In the genomic region with DNA sequence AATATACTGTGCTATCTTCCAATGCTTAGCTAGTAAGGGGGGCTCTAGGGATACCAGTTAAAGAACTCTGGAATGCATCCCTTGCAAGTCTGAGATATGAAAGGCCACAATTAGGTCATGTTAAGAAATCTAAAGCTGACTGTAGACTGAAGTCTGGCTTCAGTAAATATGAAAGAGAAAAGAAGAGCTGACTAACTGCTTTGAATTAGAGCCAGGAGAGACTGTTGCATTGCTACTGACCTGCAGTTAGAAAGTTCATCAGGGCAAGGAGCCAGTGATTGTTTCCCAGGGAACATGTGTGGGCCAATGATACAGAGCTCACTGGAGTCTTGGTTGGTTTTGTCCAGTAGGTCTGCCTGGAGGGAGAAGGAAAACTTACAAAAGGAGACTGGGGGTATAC, we compare ENCODE assay signal across 9 cellular contexts.
DNase-seq lines count a peak whose midpoint lies in the region; ATAC-seq and TF ChIP-seq lines count a peak whose summit lies in the region.
"Had no signal": no experiment of that assay in that cellular context is flagged by ENCODE, and none has a peak within 500 bp of the region (broad histone marks: within the 10 kb centered on the region; RNA-seq: fewer than 3 reads in every experiment).

No MANE protein-coding gene starts in this region.

- no peaks in the 10 kb centered on the region for H3K79me2 ChIP-seq in mammary epithelial cell (ENCODE audit: insufficient read depth, low read length)

- no peaks in the 10 kb centered on the region for H4K20me1 ChIP-seq in mammary epithelial cell (ENCODE audit: insufficient read depth, low read length)

- no peak for TF ChIP-seq RAD21 in Ishikawa (IDR thresholded peaks at IDR 0.05; ENCODE audit: low read depth)

- H3K27ac Mint-ChIP-seq in CD4-positive, alpha-beta memory T cell, result no peak overlapping the region
- H3K27ac Mint-ChIP-seq: activated T-cell treated with anti-CD3 and anti-CD28 coated beads, Interleukin-2, amount 50 U/mL, for 72 hours had no signal

- peak overlapping the region; percentile 41 for H2AFZ ChIP-seq in mammary epithelial cell (ENCODE audit: low read depth, low read length)

- CTCF ChIA-PET in AG04450 (lab: Charles Lee), result interaction anchor here (0.6 to 5.2 kb wide), 8 partner anchors 11 to 1184 kb away, joined by 3 to 29 read pairs (median 4); no protein-coding TSS in a partner anchor
- CTCF ChIA-PET in mammary epithelial cell (lab: Charles Lee; ENCODE audit: low non-redundant PET), result no interaction called here
- CTCF ChIA-PET in CD4-positive, alpha-beta memory T cell (lab: Charles Lee; ENCODE audit: partially characterized antibody), result no interaction called here

- H3K36me3 Mint-ChIP-seq in CD4-positive, alpha-beta memory T cell, result no peaks in the 10 kb centered on the region

- in situ Hi-C loops in mammary epithelial cell (cut with MboI; ENCODE audit: low sequenced_read_pairs in 2 of 2), result loop anchor here (5.0 to 25.0 kb wide), 7 partner anchors 285 to 1072 kb away; partner anchors contain the start of gene PAPPA (in 1 of the 2)

- H3K4me1 Mint-ChIP-seq in CD4-positive, alpha-beta memory T cell, result peaks cover 0 to 4% (median under 1%) of the 10 kb centered on the region in 4 donors

- H3K27me3 ChIP-seq in AG04450 (ENCODE audit: control insufficient read depth, insufficient read depth, low read length) (no peaks in the 10 kb centered on the region), mammary epithelial cell (ENCODE audit: insufficient read depth, low read length) (no peaks in the 10 kb centered on the region), left lung (peaks cover 0 to 2% of the 10 kb centered on the region in 2 donors)
- no peaks in the 10 kb centered on the region for H3K27me3 ChIP-seq in CD4-positive, alpha-beta memory T cell (ENCODE audit: insufficient read depth, low read length)

- H3K9me3 Mint-ChIP-seq in CD4-positive, alpha-beta memory T cell, result peaks cover 0 to 8% (median 0%) of the 10 kb centered on the region in 8 donors
- H3K9me3 Mint-ChIP-seq: activated T-cell treated with anti-CD3 and anti-CD28 coated beads, Interleukin-2, amount 50 U/mL, for 72 hours had no signal

- no peaks in the 10 kb centered on the region for H3K36me3 ChIP-seq in mammary epithelial cell (ENCODE audit: insufficient read depth, low read length)
- H3K36me3 ChIP-seq in left lung, result no peaks in the 10 kb centered on the region
- H3K36me3 ChIP-seq in CD4-positive, alpha-beta memory T cell (ENCODE audit: insufficient read depth, low read length), result no peaks in the 10 kb centered on the region

- intact Hi-C loops in mammary epithelial cell (cut with micrococcal nuclease), result loop anchor here (2.0 to 5.0 kb wide), 2 partner anchors 1267 to 1967 kb away; no protein-coding TSS in a partner anchor
- intact Hi-C loops in left lung (cut with DNase I), result loop anchor here in 1 of 2 donors (10.0 kb wide), 1 partner anchor 1065 kb away; no protein-coding TSS in a partner anchor
- intact Hi-C loops in CD4-positive, alpha-beta memory T cell (cut with micrococcal nuclease), result loop anchor here (5.0 kb wide), 1 partner anchor 1057 kb away; no protein-coding TSS in a partner anchor

- no peaks in the 10 kb centered on the region for H3K9me3 ChIP-seq in AG04450 (ENCODE audit: control insufficient read depth, insufficient read depth, low read length)
- no peaks in the 10 kb centered on the region for H3K9me3 ChIP-seq in mammary epithelial cell (replicated peaks; ENCODE audit: insufficient read depth, low read length)
- H3K9me3 ChIP-seq in left lung, result no peaks in the 10 kb centered on the region
- no peaks in the 10 kb centered on the region for H3K9me3 ChIP-seq in CD4-positive, alpha-beta memory T cell (ENCODE audit: control insufficient read depth in 1 of 2, low read length in 2 of 2)

- H3K9ac ChIP-seq in mammary epithelial cell (ENCODE audit: insufficient read depth, low read length), result no peak overlapping the region

- peaks cover 8 to 11% of the 10 kb centered on the region in 2 donors for H3K27me3 Mint-ChIP-seq in CD4-positive, alpha-beta memory T cell

- POLR2A ChIA-PET in AG04450 (lab: Yijun Ruan, JAX), result interaction anchor here (0.6 to 1.1 kb wide), 4 partner anchors 355 to 571 kb away, joined by 3 to 6 read pairs (median 4); no protein-coding TSS in a partner anchor
- POLR2A ChIA-PET in CD4-positive, alpha-beta memory T cell (lab: Charles Lee; ENCODE audit: partially characterized antibody), result no interaction called here

- H3K4me1 ChIP-seq in mammary epithelial cell (ENCODE audit: insufficient read depth, low read length) (peaks cover 36% of the 10 kb centered on the region), left lung (peaks cover 0 to 3% of the 10 kb centered on the region in 2 donors)
- no peaks in the 10 kb centered on the region for H3K4me1 ChIP-seq in CD4-positive, alpha-beta memory T cell (ENCODE audit: insufficient read depth, low read length)

- TF ChIP-seq CTCF in AG04450 (IDR thresholded peaks at IDR 0.05; ENCODE audit: low read depth, low read length), result no peak
- no peak for TF ChIP-seq CTCF in mammary epithelial cell (conservative IDR thresholded peaks at IDR 0.05 in 1 of 2, IDR thresholded peaks at IDR 0.05 in 1 of 2; ENCODE audit: extremely low read depth in 1 of 2, insufficient read depth in 1 of 2, low read depth in 1 of 2, low read length in 2 of 2)
- TF ChIP-seq CTCF in left lung (IDR thresholded peaks at IDR 0.05), result no peak

- dilution Hi-C loops in mammary epithelial cell (cut with HindIII; ENCODE audit: low sequenced_read_pairs), result no loop called here

- peak; percentile 88 for DNase-seq in AG04450 (ENCODE audit: low read depth, low spot score)
- DNase-seq in mammary epithelial cell, result peak; percentile 93
- no peak for DNase-seq in left lung
- no peak for DNase-seq in AML-193 (lab: John Stamatoyannopoulos, UW)
- DNase-seq in SHP77 (lab: John Stamatoyannopoulos, UW), result no peak
- DNase-seq in CD4-positive, alpha-beta memory T cell, result no peak
- no peak for DNase-seq in DMS 273 treated with DMSO at 0.1 percent for 48 hours (lab: John Stamatoyannopoulos, UW)
- DNase-seq: activated T-cell treated with anti-CD3 and anti-CD28 coated beads, Interleukin-2, amount 50 U/mL, for 72 hours had no signal

- TF ChIP-seq EP300 in Ishikawa (IDR thresholded peaks at IDR 0.05; ENCODE audit: borderline replicate concordance), result no peak

- no peak overlapping the region for H3K4me3 ChIP-seq in AG04450 (ENCODE audit: low read depth, low read length)
- no peak overlapping the region for H3K4me3 ChIP-seq in mammary epithelial cell (replicated peaks in 1 of 3; ENCODE audit: insufficient read depth in 1 of 3, low read depth in 2 of 3, low read length in 3 of 3)
- H3K4me3 ChIP-seq in left lung, result no peak overlapping the region
- no peak overlapping the region for H3K4me3 ChIP-seq in CD4-positive, alpha-beta memory T cell (ENCODE audit: low read length in 2 of 2)

- ATAC-seq in left lung, result peak; percentile 21
- ATAC-seq: activated T-cell treated with anti-CD3 and anti-CD28 coated beads, Interleukin-2, amount 50 U/mL, for 72 hours had no signal

- H3K4me2 ChIP-seq in mammary epithelial cell (ENCODE audit: insufficient read depth, low read depth, low read length), result peak overlapping the region; percentile 24

- BruUV-seq in mammary epithelial cell (replicated peaks; lab: Mats Ljungman, UMichigan), result no TSS peak

- H3K4me3 Mint-ChIP-seq in CD4-positive, alpha-beta memory T cell, result no peak overlapping the region
- H3K4me3 Mint-ChIP-seq: activated T-cell treated with anti-CD3 and anti-CD28 coated beads, Interleukin-2, amount 50 U/mL, for 72 hours had no signal

- peak overlapping the region; percentile 69 for H3K27ac ChIP-seq in AG04450 (ENCODE audit: low read depth, low read length)
- H3K27ac ChIP-seq in mammary epithelial cell (ENCODE audit: insufficient read depth, low read depth, low read length), result peak overlapping the region; percentile 77
- H3K27ac ChIP-seq in left lung, result no peak overlapping the region
- no peak overlapping the region for H3K27ac ChIP-seq in CD4-positive, alpha-beta memory T cell (ENCODE audit: low read depth, low read length)

TF ChIP-seq in Ishikawa, 13 proteins besides CTCF, POLR2A, EP300 and RAD21:
- TF ChIP-seq, protein P1, sequence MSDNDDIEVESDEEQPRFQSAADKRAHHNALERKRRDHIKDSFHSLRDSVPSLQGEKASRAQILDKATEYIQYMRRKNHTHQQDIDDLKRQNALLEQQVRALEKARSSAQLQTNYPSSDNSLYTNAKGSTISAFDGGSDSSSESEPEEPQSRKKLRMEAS (IDR thresholded peaks at IDR 0.05), result no peak
- TF ChIP-seq NFIC (IDR thresholded peaks at IDR 0.05), result 0 out of 2 replicates have a peak, but pooled peaks have one; percentile 46
- TF ChIP-seq YY1 (IDR thresholded peaks at IDR 0.05; ENCODE audit: low read depth), result no peak
TF ChIP-seq in Ishikawa: peak in this region for 1.

Comparison
In these comparisons a context has a peak if more than half of its experiments do, and no peak if none do; other contexts are left out.
1. DNase-seq: peak in AG04450 (single experiment) and mammary epithelial cell (single experiment); none in left lung (0 of 2), AML-193 (0 of 2), SHP77 (0 of 2), CD4-positive, alpha-beta memory T cell (0 of 5) and DMS 273 treated with DMSO at 0.1 percent for 48 hours (single experiment).
2. H3K27ac ChIP-seq: peak in AG04450 (single experiment) and mammary epithelial cell (single experiment); none in left lung (0 of 2) and CD4-positive, alpha-beta memory T cell (single experiment).